In genomic region chr4:122921300-122921699, GRCh38 we compare ENCODE assay signal across 7 cellular contexts. TPM values are rescaled to one million over a fixed set of nuclear protein-coding genes. Genes with fewer than 3 reads are reported as not detected.
A peak's percentile ranks its signal among the peaks of the same experiment; 100 is the strongest.
DNase-seq lines count a peak whose midpoint lies in the region; ATAC-seq and TF ChIP-seq lines count a peak whose summit lies in the region.

No MANE protein-coding gene starts in this region.

- peaks cover 34% of the 10 kb centered on the region for H3K79me2 ChIP-seq in HCT116 (ENCODE audit: insufficient read depth, low read length)

- H3K36me3 ChIP-seq in HCT116 (ENCODE audit: control insufficient read depth in 1 of 2, insufficient read depth in 2 of 2, low read length in 2 of 2) (no peaks in the 10 kb centered on the region), gastroesophageal sphincter (peaks cover 0 to 6% of the 10 kb centered on the region in 2 donors)

- H3K9me3 ChIP-seq in HCT116 (ENCODE audit: control insufficient read depth in 1 of 2, insufficient read depth in 1 of 2, low read depth in 1 of 2, low read length in 2 of 2) (no peaks in the 10 kb centered on the region), T-helper 17 cell (ENCODE audit: control insufficient read depth, low read length, poor library complexity, severe bottlenecking) (no peaks in the 10 kb centered on the region), gastroesophageal sphincter (no peaks in the 10 kb centered on the region)

- POLR2A ChIA-PET in HCT116 (lab: Charles Lee), result interaction anchor here (0.7 kb wide), 2 partner anchors 32 to 188 kb away, joined by 3 to 5 read pairs; no protein-coding TSS in a partner anchor

- no peaks in the 10 kb centered on the region for H4K20me1 ChIP-seq in HCT116 (ENCODE audit: insufficient read depth)

- peak overlapping the region; percentile 86 to 97 for H3K4me3 ChIP-seq in HCT116 (replicated peaks in 1 of 2; ENCODE audit: low read depth in 1 of 2, low read length in 2 of 2)
- H3K4me3 ChIP-seq in gastroesophageal sphincter, result peak overlapping the region; percentile 72 to 83
- H3K4me3 ChIP-seq in skin epidermis, result peak overlapping the region in 6 of 7 experiments; percentile 64 to 91 (median 68)

- H3K27me3 ChIP-seq in HCT116 (ENCODE audit: insufficient read depth, low read length), result no peaks in the 10 kb centered on the region
- H3K27me3 ChIP-seq in gastroesophageal sphincter, result no peaks in the 10 kb centered on the region

- no peak overlapping the region; the same call in 1 of the 2 replicates for H3K27ac ChIP-seq in HCT116 (ENCODE audit: low read depth, low read length)
- H3K27ac ChIP-seq in gastroesophageal sphincter, result peak overlapping the region in 2 of 4 donors; percentile 83 to 84
- H3K27ac ChIP-seq in skin epidermis, result peak overlapping the region in 5 of 21 experiments; percentile 64 to 84 (median 80)

- H3K4me2 ChIP-seq in HCT116 (ENCODE audit: low read length), result peak overlapping the region; percentile 92

- TF ChIP-seq EP300 in gastroesophageal sphincter (IDR thresholded peaks at IDR 0.05), result no peak

- H2AFZ ChIP-seq in HCT116 (ENCODE audit: low read depth, low read length, poor library complexity, severe bottlenecking), result peak overlapping the region; percentile 98

- H3K4me1 ChIP-seq in HCT116 (ENCODE audit: control insufficient read depth in 1 of 2, insufficient read depth in 2 of 2, low read length in 2 of 2), result peaks cover 7 to 15% of the 10 kb centered on the region in 2 experiments; a peak in 3 of 4 replicates
- H3K4me1 ChIP-seq in gastroesophageal sphincter, result peaks cover 0 to 28% (median 8%) of the 10 kb centered on the region in 3 donors

- peak overlapping the region; percentile 79 for H3K9ac ChIP-seq in HCT116 (ENCODE audit: low read length)

- CTCF ChIA-PET in HCT116 (lab: Charles Lee), result interaction anchor here (1.6 to 3.1 kb wide), 2 partner anchors 9 to 163 kb away, joined by 3 to 12 read pairs; no protein-coding TSS in a partner anchor

- TF ChIP-seq CTCF in HCT116 (IDR thresholded peaks at IDR 0.05 in 2 of 3, conservative IDR thresholded peaks at IDR 0.05 in 1 of 3; ENCODE audit: borderline replicate concordance in 1 of 3, insufficient read depth in 1 of 3, low read depth in 2 of 3, low read length in 2 of 3) (no peak), gastroesophageal sphincter (IDR thresholded peaks at IDR 0.05) (no peak)

- DNase-seq in HCT116 (ENCODE audit: low read depth, low spot score) (no peak), T-helper 17 cell (no peak), amniotic stem cell (lab: John Stamatoyannopoulos, UW) (no peak), HuH-7.5 (ENCODE audit: low spot score) (no peak)

- no peak overlapping the region for H3K27ac Mint-ChIP-seq in T-helper 17 cell

- BruUV-seq in HCT116 (replicated peaks; lab: Mats Ljungman, UMichigan), result no TSS peak

- TF ChIP-seq RAD21 in HCT116 (IDR thresholded peaks at IDR 0.05; ENCODE audit: low read depth), result no peak

- intact Hi-C loops in HCT116 (cut with micrococcal nuclease), result loop anchor here (5.0 to 10.0 kb wide), 2 partner anchors 94 to 1344 kb away; partner anchors contain the start of gene FGF2

- H3K4me1 Mint-ChIP-seq in T-helper 17 cell, result peaks cover 8% of the 10 kb centered on the region

- H3K9me2 ChIP-seq in HCT116 (ENCODE audit: insufficient read depth), result no peaks in the 10 kb centered on the region

- H3K4me3 Mint-ChIP-seq in T-helper 17 cell, result peak overlapping the region; percentile 98

- no peaks in the 10 kb centered on the region for H3K36me3 Mint-ChIP-seq in T-helper 17 cell (ENCODE audit: low read depth)

- RAD21 ChIA-PET in HCT116 (lab: Charles Lee; ENCODE audit: low non-redundant PET in 1 of 2, low total read pairs in 2 of 2, uncharacterized antibody in 2 of 2, unreplicated experiment in 2 of 2), result no interaction called here

- no peak for ATAC-seq in HCT116
- ATAC-seq in T-helper 17 cell, result no peak
- ATAC-seq in gastroesophageal sphincter, result no peak
- ATAC-seq in HG02759 (IDR thresholded peaks at IDR 0.05; ENCODE audit: unreplicated experiment), result no peak

- 70% methylated on average over 4 of the region's 5 CpGs; no CpG with 5 or more reads in 1 of the 2 donors for WGBS in gastroesophageal sphincter (ENCODE audit: low coverage in 1 of 2), 2 donors

- TF ChIP-seq POLR2A in HCT116 (IDR thresholded peaks at IDR 0.05; ENCODE audit: borderline replicate concordance, extremely low read depth, insufficient read depth, insufficient read length) (no peak), gastroesophageal sphincter (IDR thresholded peaks at IDR 0.05) (no peak)

- H3K27me3 Mint-ChIP-seq in T-helper 17 cell, result no peaks in the 10 kb centered on the region

TF ChIP-seq in HCT116, 20 proteins besides CTCF, POLR2A, EP300 and RAD21:
- no peak for TF ChIP-seq EZH2 (IDR thresholded peaks at IDR 0.05)
- TF ChIP-seq SP1 (IDR thresholded peaks at IDR 0.05; ENCODE audit: low read depth), result no peak
- TF ChIP-seq, protein P1, sequence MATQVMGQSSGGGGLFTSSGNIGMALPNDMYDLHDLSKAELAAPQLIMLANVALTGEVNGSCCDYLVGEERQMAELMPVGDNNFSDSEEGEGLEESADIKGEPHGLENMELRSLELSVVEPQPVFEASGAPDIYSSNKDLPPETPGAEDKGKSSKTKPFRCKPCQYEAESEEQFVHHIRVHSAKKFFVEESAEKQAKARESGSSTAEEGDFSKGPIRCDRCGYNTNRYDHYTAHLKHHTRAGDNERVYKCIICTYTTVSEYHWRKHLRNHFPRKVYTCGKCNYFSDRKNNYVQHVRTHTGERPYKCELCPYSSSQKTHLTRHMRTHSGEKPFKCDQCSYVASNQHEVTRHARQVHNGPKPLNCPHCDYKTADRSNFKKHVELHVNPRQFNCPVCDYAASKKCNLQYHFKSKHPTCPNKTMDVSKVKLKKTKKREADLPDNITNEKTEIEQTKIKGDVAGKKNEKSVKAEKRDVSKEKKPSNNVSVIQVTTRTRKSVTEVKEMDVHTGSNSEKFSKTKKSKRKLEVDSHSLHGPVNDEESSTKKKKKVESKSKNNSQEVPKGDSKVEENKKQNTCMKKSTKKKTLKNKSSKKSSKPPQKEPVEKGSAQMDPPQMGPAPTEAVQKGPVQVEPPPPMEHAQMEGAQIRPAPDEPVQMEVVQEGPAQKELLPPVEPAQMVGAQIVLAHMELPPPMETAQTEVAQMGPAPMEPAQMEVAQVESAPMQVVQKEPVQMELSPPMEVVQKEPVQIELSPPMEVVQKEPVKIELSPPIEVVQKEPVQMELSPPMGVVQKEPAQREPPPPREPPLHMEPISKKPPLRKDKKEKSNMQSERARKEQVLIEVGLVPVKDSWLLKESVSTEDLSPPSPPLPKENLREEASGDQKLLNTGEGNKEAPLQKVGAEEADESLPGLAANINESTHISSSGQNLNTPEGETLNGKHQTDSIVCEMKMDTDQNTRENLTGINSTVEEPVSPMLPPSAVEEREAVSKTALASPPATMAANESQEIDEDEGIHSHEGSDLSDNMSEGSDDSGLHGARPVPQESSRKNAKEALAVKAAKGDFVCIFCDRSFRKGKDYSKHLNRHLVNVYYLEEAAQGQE (IDR thresholded peaks at IDR 0.05; ENCODE audit: low read depth), result no peak
- TF ChIP-seq CEBPB (IDR thresholded peaks at IDR 0.05; ENCODE audit: low read depth), result no peak
- no peak for TF ChIP-seq EZH2phosphoT487 (IDR thresholded peaks at IDR 0.05; ENCODE audit: borderline replicate concordance)
- TF ChIP-seq TCF7L2 (IDR thresholded peaks at IDR 0.05; ENCODE audit: borderline replicate concordance, extremely low read depth, insufficient read depth, insufficient read length), result no peak
- TF ChIP-seq SRF (IDR thresholded peaks at IDR 0.05; ENCODE audit: low read depth), result no peak
- TF ChIP-seq SIN3A (IDR thresholded peaks at IDR 0.05; ENCODE audit: low read depth), result no peak
- TF ChIP-seq YY1 (IDR thresholded peaks at IDR 0.05; ENCODE audit: extremely low read depth, insufficient replicate concordance, low read depth, low read length), result no peak
- no peak for TF ChIP-seq ATF3 (IDR thresholded peaks at IDR 0.05)
- TF ChIP-seq MAX (IDR thresholded peaks at IDR 0.05), result no peak

RNA-seq across cellular contexts. Expression of gene NUDT6, which starts 1.1 kb away (rescaled TPM):
- total RNA-seq in HCT116 (2021; ENCODE audit: unreplicated experiment) (9.0 TPM), T-helper 17 cell (1 to 10 TPM in 1 of 2 donors, under 1 TPM in 1; 0.82 to 1.1 TPM), gastroesophageal sphincter (1 to 10 TPM; 1.9 to 7.8 (median 4.4) TPM)
- polyA plus RNA-seq in HCT116 (2012), result 4.9 and 6.1 TPM in 2 replicates
